ENCODE assay signal across 10 cellular contexts in the genomic region with DNA sequence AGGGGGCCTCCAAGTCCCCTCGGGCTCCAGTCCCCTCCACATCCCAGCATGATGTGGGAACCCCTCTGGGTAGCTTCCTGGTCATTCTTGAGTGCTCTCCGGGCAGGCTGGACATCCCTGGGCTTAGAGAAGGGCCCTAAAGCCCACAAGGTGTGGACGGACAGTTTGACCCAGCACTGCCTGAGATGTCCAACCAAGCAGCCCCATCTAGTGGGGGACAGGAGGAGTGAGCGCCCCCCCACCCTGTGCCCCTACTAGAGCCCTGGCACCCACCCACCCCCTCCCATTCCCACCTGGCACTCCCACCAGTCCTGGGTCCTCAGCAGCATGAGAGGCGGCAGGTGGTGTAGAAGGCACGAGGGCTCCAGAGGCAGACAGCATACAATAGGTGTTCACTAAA. TPM values are rescaled to one million over a fixed set of nuclear protein-coding genes. Genes with fewer than 3 reads are reported as not detected.
DNase-seq lines count a peak whose midpoint lies in the region; ATAC-seq and TF ChIP-seq lines count a peak whose summit lies in the region.
"Had no signal": no experiment of that assay in that cellular context is flagged by ENCODE, and none has a peak within 500 bp of the region (broad histone marks: within the 10 kb centered on the region; RNA-seq: fewer than 3 reads in every experiment).

No MANE protein-coding gene starts in this region.

- H3K4me1 ChIP-seq in sigmoid colon, result peaks cover 0 to 46% (median 40%) of the 10 kb centered on the region in 4 donors
- H3K4me1 ChIP-seq in thyroid gland, result peaks cover 0 to 17% of the 10 kb centered on the region in 2 donors
- peaks cover 0 to 44% (median 13%) of the 10 kb centered on the region in 4 donors for H3K4me1 ChIP-seq in tibial nerve

- TF ChIP-seq EP300 in sigmoid colon (IDR thresholded peaks at IDR 0.05), result no peak
- no peak for TF ChIP-seq EP300 in tibial nerve (IDR thresholded peaks at IDR 0.05)

- DNase-seq in GM06990 (ENCODE audit: extremely low read depth, insufficient read length) (no peak), NCI-H82 (lab: John Stamatoyannopoulos, UW) (peak; percentile 67), fibroblast of pulmonary artery (ENCODE audit: low read depth) (peak; percentile 56), sigmoid colon (peak; percentile 75), thyroid gland (no peak), tibial nerve (ENCODE audit: low spot score in 2 of 2) (no peak)
- DNase-seq in stimulated activated CD4-positive, alpha-beta T cell treated with anti-CD3 and anti-CD28 coated beads, Interleukin-2, amount 100 ng/mL, for 48 hours, result no peak
- DNase-seq: NCI-H345 had no signal

- peak; percentile 26 for TF ChIP-seq CTCF in GM06990 (IDR thresholded peaks at IDR 0.05; ENCODE audit: insufficient read depth, low read length, poor library complexity, severe bottlenecking)
- TF ChIP-seq CTCF in fibroblast of pulmonary artery (IDR thresholded peaks at IDR 0.05; ENCODE audit: low read length, missing control alignments), result peak; percentile 38
- TF ChIP-seq CTCF in sigmoid colon (IDR thresholded peaks at IDR 0.05), result no peak
- peak in 2 of 6 experiments; percentile 6 to 31 for TF ChIP-seq CTCF in thyroid gland (IDR thresholded peaks at IDR 0.05)
- TF ChIP-seq CTCF in tibial nerve (IDR thresholded peaks at IDR 0.05), result peak in 2 of 5 experiments; percentile 9 to 43

- WGBS in sigmoid colon, 2 donors, result 57 to 74% methylated on average over 6 of the region's 6 CpGs
- WGBS in thyroid gland, 2 donors, result 68 to 71% methylated on average over 3 to 4 of the region's 6 CpGs
- 64 to 78% methylated on average over 5 to 6 of the region's 6 CpGs for WGBS in tibial nerve, 2 donors

- no peak overlapping the region for H3K4me3 ChIP-seq in GM06990 (replicated peaks; ENCODE audit: low read depth, low read length)
- no peak overlapping the region for H3K4me3 ChIP-seq in fibroblast of pulmonary artery (replicated peaks; ENCODE audit: low read depth, low read length)
- no peak overlapping the region for H3K4me3 ChIP-seq in sigmoid colon
- no peak overlapping the region for H3K4me3 ChIP-seq in thyroid gland (replicated peaks in 1 of 3)
- no peak overlapping the region for H3K4me3 ChIP-seq in tibial nerve

- intact Hi-C loops in sigmoid colon (cut with DNase I) (loop anchor here (2.0 kb wide), 3 partner anchors 67 to 121 kb away; a partner anchor contains a TSS), thyroid gland (cut with DNase I) (loop anchor here (10.0 kb wide), 1 partner anchor 109 kb away; no protein-coding TSS in a partner anchor)

- no peak for ATAC-seq in HG02981 (IDR thresholded peaks at IDR 0.05; ENCODE audit: unreplicated experiment)

- H3K27ac ChIP-seq in sigmoid colon (peak overlapping the region in 3 of 4 donors; percentile 84 to 87 (median 86)), thyroid gland (no peak overlapping the region), tibial nerve (no peak overlapping the region)

- no peak for TF ChIP-seq POLR2A in sigmoid colon (IDR thresholded peaks at IDR 0.05)
- no peak for TF ChIP-seq POLR2A in thyroid gland (IDR thresholded peaks at IDR 0.05)
- no peak for TF ChIP-seq POLR2A in tibial nerve (IDR thresholded peaks at IDR 0.05)

- H3K36me3 ChIP-seq in GM06990 (ENCODE audit: control insufficient read depth, insufficient read depth, low read length), result no peaks in the 10 kb centered on the region
- H3K36me3 ChIP-seq in sigmoid colon, result no peaks in the 10 kb centered on the region
- no peaks in the 10 kb centered on the region for H3K36me3 ChIP-seq in thyroid gland
- H3K36me3 ChIP-seq in tibial nerve, result no peaks in the 10 kb centered on the region

- no peaks in the 10 kb centered on the region for H3K9me3 ChIP-seq in sigmoid colon
- no peaks in the 10 kb centered on the region for H3K9me3 ChIP-seq in thyroid gland
- no peaks in the 10 kb centered on the region for H3K9me3 ChIP-seq in tibial nerve

- no peaks in the 10 kb centered on the region; the same call in 1 of the 2 replicates for H3K27me3 ChIP-seq in GM06990 (replicated peaks; ENCODE audit: control insufficient read depth, insufficient read depth, low read length)
- no peaks in the 10 kb centered on the region for H3K27me3 ChIP-seq in sigmoid colon
- no peaks in the 10 kb centered on the region for H3K27me3 ChIP-seq in thyroid gland
- no peaks in the 10 kb centered on the region for H3K27me3 ChIP-seq in tibial nerve

RNA-seq across cellular contexts. Expression of a gene that starts 45.9 kb away (rescaled TPM):
- under 1 TPM; 0.27 to 0.83 (median 0.52) TPM for total RNA-seq in sigmoid colon
- under 1 TPM in 2 of 3 donors, not detected in 1; 0.55 to 0.60 TPM for polyA plus RNA-seq in sigmoid colon
- total RNA-seq in thyroid gland, result under 1 TPM in 1 of 4 donors, not detected in 3; 0.40 TPM
- 1 to 10 TPM in 1 of 4 donors, under 1 TPM in 3; 0.42 to 1.2 (median 0.73) TPM for total RNA-seq in tibial nerve
- total RNA-seq: activated T-helper 1 cell treated with anti-CD3 and anti-CD28 coated beads, Interleukin-12 subunit alpha, Interleukin-12 subunit beta, Interleukin-2, Interleukin-4 antibody, amounts not matched to agents 30 ng/mL and 10 ng/mL and 1 ng/mL, durations not matched to agents 14 hours and 24 hours and 36 hours had no signal

Comparison
In these comparisons a context has a peak if more than half of its experiments do, and no peak if none do; other contexts are left out.
1. DNase-seq: peak in NCI-H82 (single experiment), fibroblast of pulmonary artery (single experiment) and sigmoid colon (single experiment); none in GM06990 (single experiment), stimulated activated CD4-positive, alpha-beta T cell treated with anti-CD3 and anti-CD28 coated beads, Interleukin-2, amount 100 ng/mL, for 48 hours (0 of 2), thyroid gland (0 of 2) and tibial nerve (0 of 2).
2. CTCF ChIP-seq: peak in GM06990 (single experiment) and fibroblast of pulmonary artery (single experiment); none in sigmoid colon (0 of 4).
3. H3K27ac ChIP-seq: peak in sigmoid colon (3 of 4); none in thyroid gland (0 of 3) and tibial nerve (0 of 4).